In genomic region chr7:66460921-66461361, GRCh38 we compare ENCODE assay signal across 17 cellular contexts.
DNase-seq lines count a peak whose midpoint lies in the region; ATAC-seq and TF ChIP-seq lines count a peak whose summit lies in the region.
"Had no signal": no experiment of that assay in that cellular context is flagged by ENCODE, and none has a peak within 500 bp of the region (broad histone marks: within the 10 kb centered on the region; RNA-seq: fewer than 3 reads in every experiment).

No MANE protein-coding gene starts in this region.

- CTCF ChIA-PET in activated naive CD4-positive, alpha-beta T cell treated with anti-CD3 and anti-CD28 coated beads, Interleukin-2, amount 10 ng/mL, durations not matched to agents 7 days and 5 days (lab: Charles Lee): no interaction called here

- intact Hi-C loops in thyroid gland (cut with DNase I): no loop called here

- no peak overlapping the region for H3K27ac ChIP-seq in thyroid gland
- H3K27ac ChIP-seq: C4-2B, SK-N-MC had no signal

- H3K4me1 ChIP-seq in thyroid gland: no peaks in the 10 kb centered on the region

- TF ChIP-seq POLR2A in erythroblast (IDR thresholded peaks at IDR 0.05; ENCODE audit: low read length): no peak
- TF ChIP-seq POLR2A in thyroid gland (IDR thresholded peaks at IDR 0.05): no peak

- no peak overlapping the region for H3K4me3 Mint-ChIP-seq in activated naive CD4-positive, alpha-beta T cell treated with anti-CD3 and anti-CD28 coated beads, Interleukin-2, amount 10 ng/mL, durations not matched to agents 7 days and 5 days

- H3K27ac Mint-ChIP-seq in activated naive CD4-positive, alpha-beta T cell treated with anti-CD3 and anti-CD28 coated beads, Interleukin-2, amount 50 U/mL, for 72 hours: no peak overlapping the region
- no peak overlapping the region for H3K27ac Mint-ChIP-seq in activated naive CD4-positive, alpha-beta T cell treated with anti-CD3 and anti-CD28 coated beads, Interleukin-2, amount 10 ng/mL, durations not matched to agents 7 days and 5 days

- peaks cover 8 to 15% of the 10 kb centered on the region in 2 donors for H3K36me3 Mint-ChIP-seq in activated naive CD4-positive, alpha-beta T cell treated with anti-CD3 and anti-CD28 coated beads, Interleukin-2, amount 50 U/mL, for 72 hours
- H3K36me3 Mint-ChIP-seq in activated naive CD4-positive, alpha-beta T cell treated with anti-CD3 and anti-CD28 coated beads, Interleukin-2, amount 10 ng/mL, durations not matched to agents 7 days and 5 days: no peaks in the 10 kb centered on the region

- 90 to 96% methylated on average over 3 of the region's 3 CpGs for WGBS in thyroid gland, 2 donors

- ATAC-seq in activated naive CD4-positive, alpha-beta T cell treated with anti-CD3 and anti-CD28 coated beads, Interleukin-2, amount 50 U/mL, for 72 hours: peak; percentile 46 to 47
- ATAC-seq in HG02973 (IDR thresholded peaks at IDR 0.05; ENCODE audit: unreplicated experiment): no peak
- ATAC-seq in GM21825 (IDR thresholded peaks at IDR 0.05; ENCODE audit: unreplicated experiment): no peak
- ATAC-seq: Right ventricle myocardium inferior had no signal

- H3K27me3 ChIP-seq in thyroid gland: no peaks in the 10 kb centered on the region

- no peaks in the 10 kb centered on the region for H3K36me3 ChIP-seq in thyroid gland

- no peak for DNase-seq in activated naive CD4-positive, alpha-beta T cell treated with anti-CD3 and anti-CD28 coated beads, Interleukin-2, amount 50 U/mL, for 72 hours (ENCODE audit: low spot score in 2 of 2)
- DNase-seq in activated naive CD4-positive, alpha-beta T cell treated with anti-CD3 and anti-CD28 coated beads, Interleukin-2, amount 10 ng/mL, durations not matched to agents 7 days and 5 days: no peak
- DNase-seq in HT1080 (ENCODE audit: low read depth) (peak; percentile 62), RPMI7951 (ENCODE audit: low read depth) (peak; percentile 7), erythroblast (lab: John Stamatoyannopoulos, UW) (peak; percentile 70 to 75), thyroid gland (no peak)
- DNase-seq: DMS 273 treated with DMSO at 0.1 percent for 48 hours, Kasumi-1, NCI-H1436 treated with DMSO at 0.1 percent for 48 hours, NCI-H2029 treated with DMSO at 0.1 percent for 48 hours, NCI-H510A, NCI-H774 had no signal

- no peaks in the 10 kb centered on the region for H3K27me3 Mint-ChIP-seq in activated naive CD4-positive, alpha-beta T cell treated with anti-CD3 and anti-CD28 coated beads, Interleukin-2, amount 10 ng/mL, durations not matched to agents 7 days and 5 days

- H3K9me3 ChIP-seq in thyroid gland: no peaks in the 10 kb centered on the region

- H3K4me3 ChIP-seq in thyroid gland (replicated peaks in 1 of 3): no peak overlapping the region
- H3K4me3 ChIP-seq: SK-N-MC had no signal

- TF ChIP-seq CTCF in thyroid gland (IDR thresholded peaks at IDR 0.05): no peak

- peaks cover 11% of the 10 kb centered on the region for H3K4me1 Mint-ChIP-seq in activated naive CD4-positive, alpha-beta T cell treated with anti-CD3 and anti-CD28 coated beads, Interleukin-2, amount 10 ng/mL, durations not matched to agents 7 days and 5 days

- peaks cover 3 to 6% of the 10 kb centered on the region in 2 donors for H3K9me3 Mint-ChIP-seq in activated naive CD4-positive, alpha-beta T cell treated with anti-CD3 and anti-CD28 coated beads, Interleukin-2, amount 50 U/mL, for 72 hours
- no peaks in the 10 kb centered on the region for H3K9me3 Mint-ChIP-seq in activated naive CD4-positive, alpha-beta T cell treated with anti-CD3 and anti-CD28 coated beads, Interleukin-2, amount 10 ng/mL, durations not matched to agents 7 days and 5 days

Comparison
In these comparisons a context has a peak if more than half of its experiments do, and no peak if none do; other contexts are left out.
1. ATAC-seq: peak in activated naive CD4-positive, alpha-beta T cell treated with anti-CD3 and anti-CD28 coated beads, Interleukin-2, amount 50 U/mL, for 72 hours (2 of 2); none in HG02973 (single experiment) and GM21825 (single experiment).
2. DNase-seq: peak in HT1080 (single experiment), RPMI7951 (single experiment) and erythroblast (2 of 2); none in activated naive CD4-positive, alpha-beta T cell treated with anti-CD3 and anti-CD28 coated beads, Interleukin-2, amount 50 U/mL, for 72 hours (0 of 2), activated naive CD4-positive, alpha-beta T cell treated with anti-CD3 and anti-CD28 coated beads, Interleukin-2, amount 10 ng/mL, durations not matched to agents 7 days and 5 days (single experiment) and thyroid gland (0 of 2).